Comparison of ENCODE assay signal across 40 cellular contexts in genomic region chr21:37903396-37903795, GRCh38. TPM values are rescaled to one million over a fixed set of nuclear protein-coding genes. Genes with fewer than 3 reads are reported as not detected.
"Had no signal": no experiment of that assay in that cellular context is flagged by ENCODE, and none has a peak within 500 bp of the region (broad histone marks: within the 10 kb centered on the region; RNA-seq: fewer than 3 reads in every experiment).

No MANE protein-coding gene starts in this region.

- DNase-seq: activated effector memory CD4-positive, alpha-beta T cell treated with anti-CD3 and anti-CD28 coated beads, Interleukin-2, amount 50 U/mL, for 16 hours; activated effector memory CD4-positive, alpha-beta T cell treated with Interleukin-2 at 50 U/mL for 16 hours; activated gamma-delta T cell; activated gamma-delta T cell treated with Interleukin-2 at 50 U/mL for 16 hours; activated naive CD4-positive, alpha-beta T cell; activated naive CD4-positive, alpha-beta T cell treated with anti-CD3 and anti-CD28 coated beads for 36 hours; activated naive CD4-positive, alpha-beta T cell treated with anti-CD3 and anti-CD28 coated beads, Interleukin-2, amount 10 ng/mL, durations not matched to agents 7 days and 5 days; activated naive CD4-positive, alpha-beta T cell treated with anti-CD3 and anti-CD28 coated beads, Interleukin-2, amount 50 U/mL, for 16 hours; activated naive CD4-positive, alpha-beta T cell treated with Interleukin-2 at 50 U/mL for 16 hours; activated naive CD8-positive, alpha-beta T cell treated with anti-CD3 and anti-CD28 coated beads for 36 hours; activated naive CD8-positive, alpha-beta T cell treated with anti-CD3 and anti-CD28 coated beads, Interleukin-2, amount 10 ng/mL, durations not matched to agents 7 days and 5 days; activated naive CD8-positive, alpha-beta T cell treated with anti-CD3 and anti-CD28 coated beads, Interleukin-2, amount 50 U/mL, for 24 hours; activated T-cell treated with anti-CD3 and anti-CD28 coated beads, Interleukin-2, amount 50 U/mL, for 1 hour; activated T-cell treated with anti-CD3 and anti-CD28 coated beads, Interleukin-2, amount 50 U/mL, for 24 hours; activated T-cell treated with anti-CD3 and anti-CD28 coated beads, Interleukin-2, amount 50 U/mL, for 4 hours; activated T-cell treated with anti-CD3 and anti-CD28 coated beads, Interleukin-2, amount 50 U/mL, for 48 hours; activated T-cell treated with anti-CD3 and anti-CD28 coated beads, Interleukin-2, amount 50 U/mL, for 72 hours; adrenal gland; amniotic stem cell; amygdala; anterior cingulate cortex; aorta; body of pancreas; brain microvascular endothelial cell; caudate nucleus; central memory CD4-positive, alpha-beta T cell; cerebellar nuclear complex had no signal

- ATAC-seq: activated naive CD4-positive, alpha-beta T cell treated with anti-CD3 and anti-CD28 coated beads, Interleukin-2, amount 50 U/mL, for 72 hours; activated naive CD8-positive, alpha-beta T cell treated with anti-CD3 and anti-CD28 coated beads, Interleukin-2, amount 50 U/mL, for 24 hours; activated T-cell treated with anti-CD3 and anti-CD28 coated beads, Interleukin-2, amount 50 U/mL, for 4 hours; activated T-cell treated with anti-CD3 and anti-CD28 coated beads, Interleukin-2, amount 50 U/mL, for 72 hours; activated T-helper 17 cell treated with anti-CD3 and anti-CD28 coated beads, Interleukin-2, amount 50 U/mL, for 72 hours; body of pancreas had no signal

- H3K9me3 Mint-ChIP-seq: activated naive CD4-positive, alpha-beta T cell treated with anti-CD3 and anti-CD28 coated beads for 36 hours; activated naive CD4-positive, alpha-beta T cell treated with anti-CD3 and anti-CD28 coated beads, Interleukin-2, amount 10 ng/mL, durations not matched to agents 7 days and 5 days; activated naive CD4-positive, alpha-beta T cell treated with anti-CD3 and anti-CD28 coated beads, Interleukin-2, amount 50 U/mL, for 24 hours; activated naive CD8-positive, alpha-beta T cell treated with anti-CD3 and anti-CD28 coated beads for 36 hours; activated naive CD8-positive, alpha-beta T cell treated with anti-CD3 and anti-CD28 coated beads, Interleukin-2, amount 10 ng/mL, durations not matched to agents 7 days and 5 days; activated naive CD8-positive, alpha-beta T cell treated with anti-CD3 and anti-CD28 coated beads, Interleukin-2, amount 50 U/mL, for 24 hours; activated T-cell treated with anti-CD3 and anti-CD28 coated beads, Interleukin-2, amount 50 U/mL, for 24 hours; activated T-cell treated with anti-CD3 and anti-CD28 coated beads, Interleukin-2, amount 50 U/mL, for 4 hours; activated T-cell treated with anti-CD3 and anti-CD28 coated beads, Interleukin-2, amount 50 U/mL, for 72 hours; activated T-helper 1 cell treated with anti-CD3 and anti-CD28 coated beads, Interleukin-12 subunit alpha, Interleukin-12 subunit beta, Interleukin-2, Interleukin-4 antibody, amounts not matched to agents 30 ng/mL and 10 ng/mL and 1 ng/mL, durations not matched to agents 14 hours and 24 hours and 36 hours; activated T-helper 17 cell treated with anti-CD3 and anti-CD28 coated beads, Interleukin-2, amount 50 U/mL, for 72 hours; activated T-helper 2 cell treated with anti-CD3 and anti-CD28 coated beads, Interferon-gamma antibody, Interleukin-2, Interleukin-4, amounts not matched to agents 10 μg/mL and 5 μg/mL and 100 μg/mL, durations not matched to agents 14 hours and 24 hours and 36 hours; brain; central memory CD8-positive, alpha-beta T cell had no signal

- H3K4me1 ChIP-seq: adrenal gland, ascending aorta, body of pancreas, breast epithelium had no signal

- H3K4me3 ChIP-seq: adrenal gland, ascending aorta, body of pancreas, breast epithelium, cardiac muscle cell had no signal

- H3K9me3 ChIP-seq: adrenal gland, ascending aorta, body of pancreas, breast epithelium had no signal

- H3K27me3 Mint-ChIP-seq: activated naive CD4-positive, alpha-beta T cell treated with anti-CD3 and anti-CD28 coated beads, Interleukin-2, amount 10 ng/mL, durations not matched to agents 7 days and 5 days had no signal

- H3K36me3 ChIP-seq: adrenal gland, ascending aorta, brain microvascular endothelial cell, breast epithelium, cardiac muscle cell had no signal

- H3K27me3 ChIP-seq: ascending aorta, body of pancreas had no signal

- H3K4me3 Mint-ChIP-seq: activated naive CD4-positive, alpha-beta T cell treated with anti-CD3 and anti-CD28 coated beads for 36 hours; activated naive CD4-positive, alpha-beta T cell treated with anti-CD3 and anti-CD28 coated beads, Interleukin-2, amount 10 ng/mL, durations not matched to agents 7 days and 5 days; activated naive CD4-positive, alpha-beta T cell treated with anti-CD3 and anti-CD28 coated beads, Interleukin-2, amount 50 U/mL, for 24 hours; activated naive CD8-positive, alpha-beta T cell; activated naive CD8-positive, alpha-beta T cell treated with anti-CD3 and anti-CD28 coated beads for 36 hours; activated naive CD8-positive, alpha-beta T cell treated with anti-CD3 and anti-CD28 coated beads, Interleukin-2, amount 10 ng/mL, durations not matched to agents 7 days and 5 days; activated naive CD8-positive, alpha-beta T cell treated with anti-CD3 and anti-CD28 coated beads, Interleukin-2, amount 50 U/mL, for 24 hours; activated T-cell treated with anti-CD3 and anti-CD28 coated beads, Interleukin-2, amount 50 U/mL, for 24 hours; activated T-cell treated with anti-CD3 and anti-CD28 coated beads, Interleukin-2, amount 50 U/mL, for 4 hours; activated T-cell treated with anti-CD3 and anti-CD28 coated beads, Interleukin-2, amount 50 U/mL, for 72 hours; activated T-helper 1 cell treated with anti-CD3 and anti-CD28 coated beads, Interleukin-12 subunit alpha, Interleukin-12 subunit beta, Interleukin-2, Interleukin-4 antibody, amounts not matched to agents 30 ng/mL and 10 ng/mL and 1 ng/mL, durations not matched to agents 14 hours and 24 hours and 36 hours; activated T-helper 17 cell treated with anti-CD3 and anti-CD28 coated beads, Interleukin-2, amount 50 U/mL, for 72 hours; brain; central memory CD8-positive, alpha-beta T cell had no signal

- H3K36me3 Mint-ChIP-seq: activated naive CD4-positive, alpha-beta T cell treated with anti-CD3 and anti-CD28 coated beads, Interleukin-2, amount 10 ng/mL, durations not matched to agents 7 days and 5 days; activated naive CD4-positive, alpha-beta T cell treated with anti-CD3 and anti-CD28 coated beads, Interleukin-2, amount 50 U/mL, for 24 hours; activated naive CD4-positive, alpha-beta T cell treated with anti-CD3 and anti-CD28 coated beads, Interleukin-2, amount 50 U/mL, for 72 hours; activated naive CD8-positive, alpha-beta T cell; activated naive CD8-positive, alpha-beta T cell treated with anti-CD3 and anti-CD28 coated beads for 36 hours; activated naive CD8-positive, alpha-beta T cell treated with anti-CD3 and anti-CD28 coated beads, Interleukin-2, amount 10 ng/mL, durations not matched to agents 7 days and 5 days; brain had no signal

- H3K4me1 Mint-ChIP-seq: activated naive CD4-positive, alpha-beta T cell treated with anti-CD3 and anti-CD28 coated beads, Interleukin-2, amount 10 ng/mL, durations not matched to agents 7 days and 5 days; activated naive CD4-positive, alpha-beta T cell treated with anti-CD3 and anti-CD28 coated beads, Interleukin-2, amount 50 U/mL, for 24 hours; activated naive CD8-positive, alpha-beta T cell treated with anti-CD3 and anti-CD28 coated beads for 36 hours; activated naive CD8-positive, alpha-beta T cell treated with anti-CD3 and anti-CD28 coated beads, Interleukin-2, amount 10 ng/mL, durations not matched to agents 7 days and 5 days; activated naive CD8-positive, alpha-beta T cell treated with anti-CD3 and anti-CD28 coated beads, Interleukin-2, amount 50 U/mL, for 24 hours; activated T-helper 17 cell treated with anti-CD3 and anti-CD28 coated beads, Interleukin-2, amount 50 U/mL, for 72 hours; central memory CD8-positive, alpha-beta T cell had no signal

- H3K27ac ChIP-seq: adrenal gland, ascending aorta, body of pancreas, brain microvascular endothelial cell, breast epithelium, cardiac muscle cell had no signal

- H3K27ac Mint-ChIP-seq: activated naive CD4-positive, alpha-beta T cell treated with anti-CD3 and anti-CD28 coated beads for 36 hours; activated naive CD4-positive, alpha-beta T cell treated with anti-CD3 and anti-CD28 coated beads, Interleukin-2, amount 10 ng/mL, durations not matched to agents 7 days and 5 days; activated naive CD4-positive, alpha-beta T cell treated with anti-CD3 and anti-CD28 coated beads, Interleukin-2, amount 50 U/mL, for 24 hours; activated naive CD4-positive, alpha-beta T cell treated with anti-CD3 and anti-CD28 coated beads, Interleukin-2, amount 50 U/mL, for 72 hours; activated naive CD8-positive, alpha-beta T cell; activated naive CD8-positive, alpha-beta T cell treated with anti-CD3 and anti-CD28 coated beads for 36 hours; activated naive CD8-positive, alpha-beta T cell treated with anti-CD3 and anti-CD28 coated beads, Interleukin-2, amount 10 ng/mL, durations not matched to agents 7 days and 5 days; activated naive CD8-positive, alpha-beta T cell treated with anti-CD3 and anti-CD28 coated beads, Interleukin-2, amount 50 U/mL, for 24 hours; activated T-cell treated with anti-CD3 and anti-CD28 coated beads, Interleukin-2, amount 50 U/mL, for 24 hours; activated T-cell treated with anti-CD3 and anti-CD28 coated beads, Interleukin-2, amount 50 U/mL, for 72 hours; activated T-helper 1 cell treated with anti-CD3 and anti-CD28 coated beads, Interleukin-12 subunit alpha, Interleukin-12 subunit beta, Interleukin-2, Interleukin-4 antibody, amounts not matched to agents 30 ng/mL and 10 ng/mL and 1 ng/mL, durations not matched to agents 14 hours and 24 hours and 36 hours; activated T-helper 17 cell treated with anti-CD3 and anti-CD28 coated beads, Interleukin-2, amount 50 U/mL, for 72 hours; activated T-helper 2 cell treated with anti-CD3 and anti-CD28 coated beads, Interferon-gamma antibody, Interleukin-2, Interleukin-4, amounts not matched to agents 10 μg/mL and 5 μg/mL and 100 μg/mL, durations not matched to agents 14 hours and 24 hours and 36 hours; brain had no signal

RNA-seq across cellular contexts. Expression of gene KCNJ6, which starts 12.9 kb away (rescaled TPM):
- total RNA-seq: activated naive CD4-positive, alpha-beta T cell treated with anti-CD3 and anti-CD28 coated beads for 36 hours; activated naive CD4-positive, alpha-beta T cell treated with anti-CD3 and anti-CD28 coated beads, Interleukin-2, amount 50 U/mL, for 72 hours; activated naive CD8-positive, alpha-beta T cell treated with anti-CD3 and anti-CD28 coated beads for 36 hours; activated naive CD8-positive, alpha-beta T cell treated with anti-CD3 and anti-CD28 coated beads, Interleukin-2, amount 10 ng/mL, durations not matched to agents 7 days and 5 days; activated T-cell treated with anti-CD3 and anti-CD28 coated beads, Interleukin-2, amount 50 U/mL, for 4 hours; activated T-cell treated with anti-CD3 and anti-CD28 coated beads, Interleukin-2, amount 50 U/mL, for 72 hours; activated T-helper 1 cell treated with anti-CD3 and anti-CD28 coated beads, Interleukin-12 subunit alpha, Interleukin-12 subunit beta, Interleukin-2, Interleukin-4 antibody, amounts not matched to agents 30 ng/mL and 10 ng/mL and 1 ng/mL, durations not matched to agents 14 hours and 24 hours and 36 hours; activated T-helper 17 cell treated with anti-CD3 and anti-CD28 coated beads, Interleukin-2, amount 50 U/mL, for 72 hours; activated T-helper 2 cell treated with anti-CD3 and anti-CD28 coated beads, Interferon-gamma antibody, Interleukin-2, Interleukin-4, amounts not matched to agents 10 μg/mL and 5 μg/mL and 100 μg/mL, durations not matched to agents 14 hours and 24 hours and 36 hours; breast epithelium; bronchial epithelial cell; cardiac muscle cell; cardiac septum had no signal
- polyA plus RNA-seq: aorta, cardiac muscle cell had no signal
